In the genomic region with DNA sequence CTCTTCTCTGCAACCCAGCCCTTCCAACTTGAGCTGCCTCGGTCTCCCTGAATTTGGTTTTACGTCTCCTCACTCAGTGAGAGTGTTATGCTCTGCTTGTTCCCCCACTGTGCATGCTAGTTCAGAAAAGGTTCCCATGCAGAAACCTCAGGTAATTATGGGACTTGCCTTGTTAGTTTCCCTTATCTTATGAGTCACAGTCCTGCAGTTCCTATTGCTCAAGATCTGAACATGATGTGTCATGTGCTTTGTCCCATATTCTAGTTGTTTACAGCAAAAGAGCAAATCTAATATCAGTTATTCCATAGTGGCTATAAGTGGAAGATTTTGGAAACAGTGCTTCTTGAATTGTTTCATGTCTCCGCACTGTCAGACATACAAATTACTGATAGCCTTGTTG, we compare ENCODE assay signal across 8 cellular contexts.
A peak's percentile ranks its signal among the peaks of the same experiment; 100 is the strongest.
DNase-seq lines count a peak whose midpoint lies in the region; ATAC-seq and TF ChIP-seq lines count a peak whose summit lies in the region.

No MANE protein-coding gene starts in this region.

- ATAC-seq in GM21447 (IDR thresholded peaks at IDR 0.05; ENCODE audit: unreplicated experiment) (peak; percentile 86), HG03558 (IDR thresholded peaks at IDR 0.05; ENCODE audit: extremely low read depth, unreplicated experiment) (peak; percentile 92), heart right ventricle (no peak)

- H3K36me3 ChIP-seq in heart right ventricle: no peaks in the 10 kb centered on the region

- peaks cover 0 to 6% (median 1%) of the 10 kb centered on the region in 7 donors for H3K9me3 Mint-ChIP-seq in CD14-positive monocyte
- peaks cover 9% of the 10 kb centered on the region for H3K9me3 Mint-ChIP-seq in nephron progenitor cell

- H3K4me1 Mint-ChIP-seq in CD14-positive monocyte (peaks cover 12% of the 10 kb centered on the region), nephron progenitor cell (no peaks in the 10 kb centered on the region)

- DNase-seq in CD14-positive monocyte (ENCODE audit: low spot score) (no peak), epithelial cell of esophagus (ENCODE audit: low read depth) (peak; percentile 91), nephron progenitor cell (no peak), posterior cingulate gyrus (no peak), heart right ventricle (no peak), NCI-H2029 (lab: John Stamatoyannopoulos, UW) (no peak)

- peaks cover 0 to 14% (median 0%) of the 10 kb centered on the region in 9 donors for H3K4me1 ChIP-seq in heart right ventricle

- H3K4me3 Mint-ChIP-seq in CD14-positive monocyte (no peak overlapping the region), nephron progenitor cell (no peak overlapping the region)

- WGBS in heart right ventricle, 2 donors: 94 to 95% methylated on average over 3 of the region's 3 CpGs

- no peak overlapping the region for H3K27ac ChIP-seq in heart right ventricle

- H3K36me3 Mint-ChIP-seq in CD14-positive monocyte (no peaks in the 10 kb centered on the region), nephron progenitor cell (ENCODE audit: low read depth) (no peaks in the 10 kb centered on the region)

- H3K4me3 ChIP-seq in epithelial cell of esophagus (ENCODE audit: low read length): no peak overlapping the region
- H3K4me3 ChIP-seq in heart right ventricle: no peak overlapping the region

- H3K27ac Mint-ChIP-seq in CD14-positive monocyte (peak overlapping the region in 6 of 7 donors; percentile 41 to 81 (median 76)), nephron progenitor cell (no peak overlapping the region)

- no peaks in the 10 kb centered on the region for H3K9me3 ChIP-seq in heart right ventricle

- intact Hi-C loops in CD14-positive monocyte (cut with micrococcal nuclease) (no loop called here), posterior cingulate gyrus (cut with DNase I) (no loop called here), heart right ventricle (cut with DNase I) (loop anchor here in 1 of 10 donors (10.0 kb wide), 1 partner anchor 123 kb away; no protein-coding TSS in a partner anchor)

- TF ChIP-seq CTCF in CD14-positive monocyte (IDR thresholded peaks at IDR 0.05) (no peak), epithelial cell of esophagus (IDR thresholded peaks at IDR 0.05; ENCODE audit: insufficient read depth, low read depth, low read length, missing control alignments) (no peak), nephron progenitor cell (IDR thresholded peaks at IDR 0.05) (no peak), heart right ventricle (IDR thresholded peaks at IDR 0.05) (no peak)

- H3K27me3 Mint-ChIP-seq in CD14-positive monocyte (ENCODE audit: low read depth in 3 of 3) (no peaks in the 10 kb centered on the region), nephron progenitor cell (ENCODE audit: low read depth, poor library complexity) (no peaks in the 10 kb centered on the region)

- peaks cover 0 to 4% (median 0%) of the 10 kb centered on the region in 7 donors for H3K27me3 ChIP-seq in heart right ventricle

Comparison
In these comparisons a context has a peak if more than half of its experiments do, and no peak if none do; other contexts are left out.
1. ATAC-seq: peak in GM21447 (single experiment) and HG03558 (single experiment); none in heart right ventricle (0 of 8).